ENCODE assay signal across 18 cellular contexts in genomic region chr20:38216736-38217595, GRCh38. TPM values are rescaled to one million over a fixed set of nuclear protein-coding genes. Genes with fewer than 3 reads are reported as not detected.
DNase-seq lines count a peak whose midpoint lies in the region; ATAC-seq and TF ChIP-seq lines count a peak whose summit lies in the region.
"Had no signal": no experiment of that assay in that cellular context is flagged by ENCODE, and none has a peak within 500 bp of the region (broad histone marks: within the 10 kb centered on the region; RNA-seq: fewer than 3 reads in every experiment).

No MANE protein-coding gene starts in this region.

- no peaks in the 10 kb centered on the region for H3K9me3 Mint-ChIP-seq in stimulated activated memory B cell treated with anti-CD40 and anti-IgM and Interleukin-4, amounts not matched to agents 10 μg/mL and 1 μg/mL and 100 μg/mL, for 72 hours
- H3K9me3 Mint-ChIP-seq in CD4-positive, alpha-beta T cell = no peaks in the 10 kb centered on the region
- H3K9me3 Mint-ChIP-seq: activated naive CD8-positive, alpha-beta T cell treated with anti-CD3 and anti-CD28 coated beads, Interleukin-2, amount 10 ng/mL, durations not matched to agents 7 days and 5 days; activated T-cell treated with anti-CD3 and anti-CD28 coated beads, Interleukin-2, amount 50 U/mL, for 72 hours; neural progenitor cell; WTC11 had no signal

- ATAC-seq in SK-N-SH treated with all-trans-retinoic acid at 6 μM for 48 hours (peak; percentile 4), left colon (no peak)
- peak; percentile 25 for ATAC-seq in stimulated activated memory B cell treated with anti-CD40 and anti-IgM and Interleukin-4, amounts not matched to agents 10 μg/mL and 1 μg/mL and 100 μg/mL, for 72 hours
- no peak for ATAC-seq in CD4-positive, alpha-beta T cell (ENCODE audit: poor library complexity)
- ATAC-seq: activated CD8-positive, alpha-beta T cell treated with anti-CD3 and anti-CD28 coated beads, Interleukin-2, amount 10 ng/mL, durations not matched to agents 7 days and 5 days; activated T-cell treated with anti-CD3 and anti-CD28 coated beads, Interleukin-2, amount 50 U/mL, for 72 hours; WTC11 had no signal

- POLR2A ChIA-PET in HEK293 (lab: Yijun Ruan, JAX) = no interaction called here
- POLR2A ChIA-PET in CD4-positive, alpha-beta T cell (lab: Charles Lee) = no interaction called here

- no peak overlapping the region for H3K4me3 ChIP-seq in HEK293 (ENCODE audit: low read depth, low read length)
- H3K4me3 ChIP-seq: cardiac muscle cell, neural progenitor cell had no signal

- H3K27me3 ChIP-seq in CD4-positive, alpha-beta T cell (ENCODE audit: control insufficient read depth, insufficient read depth, low read length) = no peaks in the 10 kb centered on the region
- H3K27me3 ChIP-seq: cardiac muscle cell, neural progenitor cell had no signal

- intact Hi-C loops in CD4-positive, alpha-beta T cell (cut with DNase I, micrococcal nuclease) = no loop called here
- intact Hi-C loops in left colon (cut with DNase I, micrococcal nuclease) = no loop called here

- no peak for TF ChIP-seq CTCF in HEK293 (tag by site-specific recombination; IDR thresholded peaks at IDR 0.05)
- no peak for TF ChIP-seq CTCF in CD4-positive, alpha-beta T cell (IDR thresholded peaks at IDR 0.05)

- peaks cover 15% of the 10 kb centered on the region for H3K27me3 Mint-ChIP-seq in stimulated activated memory B cell treated with anti-CD40 and anti-IgM and Interleukin-4, amounts not matched to agents 10 μg/mL and 1 μg/mL and 100 μg/mL, for 72 hours
- H3K27me3 Mint-ChIP-seq in CD4-positive, alpha-beta T cell = peaks cover 7% of the 10 kb centered on the region

- H3K4me3 Mint-ChIP-seq in stimulated activated memory B cell treated with anti-CD40 and anti-IgM and Interleukin-4, amounts not matched to agents 10 μg/mL and 1 μg/mL and 100 μg/mL, for 72 hours = no peak overlapping the region
- H3K4me3 Mint-ChIP-seq in CD4-positive, alpha-beta T cell = no peak overlapping the region
- H3K4me3 Mint-ChIP-seq: activated CD8-positive, alpha-beta T cell treated with anti-CD3 and anti-CD28 coated beads, Interleukin-2, amount 10 ng/mL, durations not matched to agents 7 days and 5 days; activated naive CD8-positive, alpha-beta T cell treated with anti-CD3 and anti-CD28 coated beads, Interleukin-2, amount 10 ng/mL, durations not matched to agents 7 days and 5 days; activated T-cell treated with anti-CD3 and anti-CD28 coated beads, Interleukin-2, amount 50 U/mL, for 72 hours; neural progenitor cell; WTC11 had no signal

- no peaks in the 10 kb centered on the region for H3K4me1 ChIP-seq in HEK293 (ENCODE audit: control insufficient read depth, insufficient read depth, low read length)
- H3K4me1 ChIP-seq: neural progenitor cell had no signal

- H3K27ac ChIP-seq in HEK293 (ENCODE audit: extremely low read depth, low read depth, low read length) = no peak overlapping the region
- no peak overlapping the region for H3K27ac ChIP-seq in CD4-positive, alpha-beta T cell (ENCODE audit: low read depth, low read length)
- H3K27ac ChIP-seq: cardiac muscle cell, neural progenitor cell had no signal

- CTCF ChIA-PET in HEK293 (lab: Yijun Ruan, JAX) = interaction anchor here (0.5 to 9.9 kb wide), 9 partner anchors 15 to 245 kb away, joined by 3 to 220 read pairs (median 3); no protein-coding TSS in a partner anchor
- CTCF ChIA-PET in CD4-positive, alpha-beta T cell (lab: Charles Lee) = no interaction called here

- peak; percentile 60 for DNase-seq in islet precursor cell
- DNase-seq in CD4-positive, alpha-beta T cell = no peak
- no peak for DNase-seq in left colon
- DNase-seq in T-helper 2 cell = no peak
- DNase-seq: activated CD8-positive, alpha-beta T cell treated with anti-CD3 and anti-CD28 coated beads, Interleukin-2, amount 10 ng/mL, durations not matched to agents 7 days and 5 days; activated naive CD8-positive, alpha-beta T cell treated with anti-CD3 and anti-CD28 coated beads, Interleukin-2, amount 10 ng/mL, durations not matched to agents 7 days and 5 days; activated T-cell treated with anti-CD3 and anti-CD28 coated beads, Interleukin-2, amount 50 U/mL, for 72 hours; midbrain; NCI-H146; NCI-H82; stimulated activated CD4-positive, alpha-beta T cell treated with anti-CD3 and anti-CD28 coated beads, Interleukin-2, amount 100 ng/mL, for 24 hours; substantia nigra had no signal

- no peaks in the 10 kb centered on the region for H3K9me3 ChIP-seq in HEK293 (ENCODE audit: control insufficient read depth, insufficient read depth, low read depth, low read length)
- no peaks in the 10 kb centered on the region for H3K9me3 ChIP-seq in CD4-positive, alpha-beta T cell (ENCODE audit: control insufficient read depth, low read length)

- no peaks in the 10 kb centered on the region for H3K36me3 ChIP-seq in HEK293 (ENCODE audit: control insufficient read depth in 2 of 2, insufficient read depth in 1 of 2, low read length in 2 of 2)
- H3K36me3 ChIP-seq: cardiac muscle cell, neural progenitor cell had no signal

- peaks cover 10% of the 10 kb centered on the region for H3K4me1 Mint-ChIP-seq in stimulated activated memory B cell treated with anti-CD40 and anti-IgM and Interleukin-4, amounts not matched to agents 10 μg/mL and 1 μg/mL and 100 μg/mL, for 72 hours
- no peaks in the 10 kb centered on the region for H3K4me1 Mint-ChIP-seq in CD4-positive, alpha-beta T cell (ENCODE audit: low read depth)
- H3K4me1 Mint-ChIP-seq: activated naive CD8-positive, alpha-beta T cell treated with anti-CD3 and anti-CD28 coated beads, Interleukin-2, amount 10 ng/mL, durations not matched to agents 7 days and 5 days had no signal

- no peak overlapping the region for H3K27ac Mint-ChIP-seq in stimulated activated memory B cell treated with anti-CD40 and anti-IgM and Interleukin-4, amounts not matched to agents 10 μg/mL and 1 μg/mL and 100 μg/mL, for 72 hours
- no peak overlapping the region for H3K27ac Mint-ChIP-seq in CD4-positive, alpha-beta T cell
- H3K27ac Mint-ChIP-seq: activated CD8-positive, alpha-beta T cell treated with anti-CD3 and anti-CD28 coated beads, Interleukin-2, amount 10 ng/mL, durations not matched to agents 7 days and 5 days; activated naive CD8-positive, alpha-beta T cell treated with anti-CD3 and anti-CD28 coated beads, Interleukin-2, amount 10 ng/mL, durations not matched to agents 7 days and 5 days; activated T-cell treated with anti-CD3 and anti-CD28 coated beads, Interleukin-2, amount 50 U/mL, for 72 hours; neural progenitor cell; WTC11 had no signal

- no peaks in the 10 kb centered on the region for H3K36me3 Mint-ChIP-seq in stimulated activated memory B cell treated with anti-CD40 and anti-IgM and Interleukin-4, amounts not matched to agents 10 μg/mL and 1 μg/mL and 100 μg/mL, for 72 hours
- H3K36me3 Mint-ChIP-seq in CD4-positive, alpha-beta T cell (ENCODE audit: low read depth) = no peaks in the 10 kb centered on the region
- H3K36me3 Mint-ChIP-seq: activated naive CD8-positive, alpha-beta T cell treated with anti-CD3 and anti-CD28 coated beads, Interleukin-2, amount 10 ng/mL, durations not matched to agents 7 days and 5 days; neural progenitor cell; WTC11 had no signal

TF ChIP-seq in HEK293, 187 proteins besides CTCF, POLR2A, EP300 and RAD21 (continues in another document):
- TF ChIP-seq SCRT2 (tag by site-specific recombination; IDR thresholded peaks at IDR 0.05) = no peak

TF ChIP-seq in SK-N-SH treated with all-trans-retinoic acid at 6 μM for 48 hours, 23 proteins besides CTCF, POLR2A, EP300 and RAD21:
- TF ChIP-seq POU6F1 (CRISPR knock-in tag; IDR thresholded peaks at IDR 0.05; ENCODE audit: borderline replicate concordance, low read depth) = no peak
- no peak for TF ChIP-seq ZNF565 (CRISPR knock-in tag; conservative IDR thresholded peaks at IDR 0.05; ENCODE audit: low read depth)
- TF ChIP-seq TOX (CRISPR knock-in tag; IDR thresholded peaks at IDR 0.05; ENCODE audit: borderline replicate concordance) = no peak
- TF ChIP-seq ZC3H10 (CRISPR knock-in tag; IDR thresholded peaks at IDR 0.05) = no peak
- no peak for TF ChIP-seq ZNF8 (CRISPR knock-in tag; IDR thresholded peaks at IDR 0.05)

RNA-seq across cellular contexts. Expression of gene KIAA1755, which starts 43.6 kb away (rescaled TPM):
- not detected for total RNA-seq in CD4-positive, alpha-beta T cell
- total RNA-seq in left colon = 1 to 10 TPM in 1 of 2 donors, under 1 TPM in 1; 0.34 to 2.5 TPM
- total RNA-seq: activated CD8-positive, alpha-beta T cell treated with anti-CD3 and anti-CD28 coated beads, Interleukin-2, amount 10 ng/mL, durations not matched to agents 7 days and 5 days; activated naive CD8-positive, alpha-beta T cell treated with anti-CD3 and anti-CD28 coated beads, Interleukin-2, amount 10 ng/mL, durations not matched to agents 7 days and 5 days; activated T-cell treated with anti-CD3 and anti-CD28 coated beads, Interleukin-2, amount 50 U/mL, for 72 hours; cardiac muscle cell had no signal

RNA-seq across cellular contexts. Expression of gene TGM2, which starts 51.9 kb away (rescaled TPM):
- under 1 TPM; 0.06 to 0.27 TPM for total RNA-seq in CD4-positive, alpha-beta T cell
- total RNA-seq in left colon = 10 to 100 TPM; 26.9 to 33.9 TPM

Comparison
In these comparisons a context has a peak if more than half of its experiments do, and no peak if none do; other contexts are left out.
1. ATAC-seq: peak in SK-N-SH treated with all-trans-retinoic acid at 6 μM for 48 hours (single experiment) and stimulated activated memory B cell treated with anti-CD40 and anti-IgM and Interleukin-4, amounts not matched to agents 10 μg/mL and 1 μg/mL and 100 μg/mL, for 72 hours (single experiment); none in CD4-positive, alpha-beta T cell (single experiment) and left colon (single experiment).
2. RNA of gene TGM2, which starts 51.9 kb away (total RNA-seq): 26.9 to 33.9 TPM in left colon; 0.06 to 0.27 TPM in CD4-positive, alpha-beta T cell; every median in the first group is over 10 times any median in the second.